8 cellular contexts compared by ENCODE assay signal in genomic region chr6:13328076-13328874, GRCh38. TPM values are rescaled to one million over a fixed set of nuclear protein-coding genes. Genes with fewer than 3 reads are reported as not detected.
DNase-seq lines count a peak whose midpoint lies in the region; ATAC-seq and TF ChIP-seq lines count a peak whose summit lies in the region.

Gene TBC1D7, minus strand, starts transcription at chr6:13328537. Its CDS starts 1,639 bp downstream, at chr6:13326898.

- H3K4me1 ChIP-seq in IMR-90 (ENCODE audit: control insufficient read depth, insufficient read depth, low read length) (no peaks in the 10 kb centered on the region; the same call in none of the 2 replicates), OCI-LY7 (ENCODE audit: insufficient read depth, low read length, poor library complexity, severe bottlenecking) (peaks cover 30% of the 10 kb centered on the region)

- peak within 1 kb of the TSS; percentile 92 for H3K4ac ChIP-seq in IMR-90 (ENCODE audit: low read depth, low read length)

- peak within 1 kb of the TSS; percentile 76 for H2AK9ac ChIP-seq in IMR-90 (replicated peaks; ENCODE audit: low read depth, low read length, poor library complexity)

- H4K20me1 ChIP-seq in IMR-90 (ENCODE audit: insufficient read depth, low read length): no peaks in the 10 kb centered on the region
- no peaks in the 10 kb centered on the region for H4K20me1 ChIP-seq in OCI-LY7 (ENCODE audit: insufficient read depth, low read length)

- peak within 1 kb of the TSS; percentile 90 for H4K91ac ChIP-seq in IMR-90 (ENCODE audit: insufficient read depth, low read depth, low read length)

- peak within 1 kb of the TSS; percentile 96 for H3K14ac ChIP-seq in IMR-90 (replicated peaks; ENCODE audit: low read depth, low read length)

- BruUV-seq in IMR-90 (replicated peaks; lab: Mats Ljungman, UMichigan): no TSS peak
- no TSS peak for BruUV-seq in OCI-LY7 (replicated peaks; lab: Mats Ljungman, UMichigan)

- H3K79me2 ChIP-seq in OCI-LY7 (ENCODE audit: insufficient read depth, low read depth, low read length): peaks cover 15% of the 10 kb centered on the region; the same call in 1 of the 2 replicates

- 0% methylated on average over 13 of the region's 63 CpGs; no CpG with 5 or more reads in 1 of the 2 experiments for WGBS in IMR-90 (ENCODE audit: extremely low coverage in 2 of 2, insufficient read length in 1 of 2), 2 experiments

- H3K9me3 ChIP-seq in IMR-90 (ENCODE audit: control insufficient read depth, insufficient read depth, low read length) (no peaks in the 10 kb centered on the region), OCI-LY7 (ENCODE audit: low read length) (no peaks in the 10 kb centered on the region)

- H2AFZ ChIP-seq in IMR-90 (replicated peaks; ENCODE audit: low read length, poor library complexity) (peak within 1 kb of the TSS; percentile 98), OCI-LY7 (ENCODE audit: low read length) (peak within 1 kb of the TSS; percentile 92)

- H4K8ac ChIP-seq in IMR-90 (ENCODE audit: low read depth in 2 of 2, low read length in 2 of 2): peak within 1 kb of the TSS; percentile 97 to 98

- no peak within 1 kb of the TSS for H2BK20ac ChIP-seq in IMR-90 (ENCODE audit: low read depth, low read length)

- intact Hi-C loops in IMR-90 (cut with micrococcal nuclease) (loop anchor here (1.0 kb wide), 2 partner anchors 25 to 133 kb away; no protein-coding TSS in a partner anchor), OCI-LY7 (cut with micrococcal nuclease; ENCODE audit: unreplicated experiment) (loop anchor here (1.0 to 5.0 kb wide), 4 partner anchors 33 to 484 kb away; partner anchors contain the start of gene MCUR1)

- H2BK120ac ChIP-seq in IMR-90 (ENCODE audit: low read depth, low read length): peak within 1 kb of the TSS; percentile 72

- peak within 1 kb of the TSS; percentile 48 for H2AK5ac ChIP-seq in IMR-90 (ENCODE audit: low read depth, low read length)

- H3K27ac ChIP-seq in IMR-90 (ENCODE audit: insufficient read depth, low read length) (peak within 1 kb of the TSS; percentile 82), OCI-LY7 (ENCODE audit: low read depth, low read length, poor library complexity, severe bottlenecking) (peak within 1 kb of the TSS; percentile 61), epithelial cell of prostate (peak within 1 kb of the TSS; percentile 91)

- peak within 1 kb of the TSS; percentile 91 for H3K9ac ChIP-seq in IMR-90 (ENCODE audit: low read depth, low read length)

- dilution Hi-C loops in IMR-90 (cut with HindIII; ENCODE audit: low sequenced_read_pairs, unreplicated experiment): no loop called here

- H3K9me2 ChIP-seq in OCI-LY7 (ENCODE audit: insufficient read depth, low read length): no peaks in the 10 kb centered on the region

- peak within 1 kb of the TSS; percentile 94 for H3K23ac ChIP-seq in IMR-90 (ENCODE audit: low read depth, low read length)

- DNase-seq in DMS114 treated with DMSO at 0.1 percent for 48 hours (lab: John Stamatoyannopoulos, UW; ENCODE audit: unreplicated experiment): peak; percentile 84
- DNase-seq in IMR-90: peak; percentile 88
- DNase-seq in OCI-LY7 (ENCODE audit: low spot score): peak; percentile 91
- peak; percentile 84 for DNase-seq in activated T-cell treated with anti-CD3 and anti-CD28 coated beads for 4 hours
- peak; percentile 43 for DNase-seq in epithelial cell of prostate (ENCODE audit: low read depth, low spot score)
- DNase-seq in mucosa of gallbladder (ENCODE audit: low spot score): peak; percentile 94
- peak; percentile 75 to 84 for DNase-seq in stimulated activated CD8-positive, alpha-beta memory T cell treated with anti-CD3 and anti-CD28 coated beads, Interleukin-4, amount 100 ng/mL, for 4 hours (ENCODE audit: low read depth in 2 of 2, low spot score in 1 of 2)

- in situ Hi-C loops in IMR-90 (cut with MboI; ENCODE audit: low sequenced_read_pairs): no loop called here

- peak within 1 kb of the TSS; percentile 87 for H3K4me3 ChIP-seq in IMR-90 (ENCODE audit: insufficient read depth, low read depth, low read length)
- peak within 1 kb of the TSS; percentile 89 for H3K4me3 ChIP-seq in OCI-LY7 (ENCODE audit: low read depth, low read length, poor library complexity, severe bottlenecking)

- H3K36me3 ChIP-seq in IMR-90 (ENCODE audit: control insufficient read depth, insufficient read depth, low read length): peaks cover 4% of the 10 kb centered on the region
- peaks cover 15% of the 10 kb centered on the region for H3K36me3 ChIP-seq in OCI-LY7 (ENCODE audit: insufficient read depth, low read length)

- TF ChIP-seq POLR2A in IMR-90 (IDR thresholded peaks at IDR 0.05; ENCODE audit: low read depth, low read length): peak; percentile 73

- no peaks in the 10 kb centered on the region for H3K27me3 ChIP-seq in IMR-90 (ENCODE audit: control insufficient read depth, insufficient read depth, low read length)

- H3K4me2 ChIP-seq in IMR-90 (ENCODE audit: low read depth, low read length) (peak within 1 kb of the TSS; percentile 92), OCI-LY7 (ENCODE audit: low read length) (peak within 1 kb of the TSS; percentile 98)

- CTCF ChIA-PET in IMR-90 (lab: Yijun Ruan, JAX) (interaction anchor here (0.6 to 1.6 kb wide), 5 partner anchors 14 to 417 kb away, joined by 3 to 7 read pairs (median 3); no protein-coding TSS in a partner anchor), OCI-LY7 (lab: Charles Lee; ENCODE audit: unreplicated experiment) (interaction anchor here (0.7 to 1.2 kb wide), 7 partner anchors 23 to 199 kb away, joined by 3 to 5 read pairs (median 4); no protein-coding TSS in a partner anchor)

- no peak; the same call in 1 of the 2 replicates for TF ChIP-seq CTCF in IMR-90 (conservative IDR thresholded peaks at IDR 0.05; ENCODE audit: low read depth, low read length)
- no peak for TF ChIP-seq CTCF in OCI-LY7 (conservative IDR thresholded peaks at IDR 0.05; ENCODE audit: low read length)

- peak within 1 kb of the TSS; percentile 78 for H2BK5ac ChIP-seq in IMR-90 (ENCODE audit: low read depth, low read length, poor library complexity, severe bottlenecking)

- peak within 1 kb of the TSS; percentile 18; the same call in 1 of the 2 replicates for H3K18ac ChIP-seq in IMR-90 (ENCODE audit: low read depth, low read length)

- POLR2A ChIA-PET in IMR-90 (lab: Charles Lee; ENCODE audit: unreplicated experiment) (interaction anchor here (0.5 to 1.2 kb wide), 3 partner anchors 25 to 287 kb away, joined by 3 to 5 read pairs (median 4); partner anchors contain the start of genes NOL7 and SIRT5), OCI-LY7 (lab: Charles Lee) (interaction anchor here (0.5 to 4.4 kb wide), 32 partner anchors 12 to 395 kb away, joined by 3 to 43 read pairs (median 4); partner anchors contain the start of genes NOL7 and SIRT5)

- H4K5ac ChIP-seq in IMR-90 (ENCODE audit: low read depth, low read length): peak within 1 kb of the TSS; percentile 96

- no peaks in the 10 kb centered on the region for H3K9me1 ChIP-seq in IMR-90 (ENCODE audit: insufficient read depth, low read length)

- H3K56ac ChIP-seq in IMR-90 (ENCODE audit: extremely low read depth, insufficient read depth, low read length): peak within 1 kb of the TSS; percentile 81

- H2BK15ac ChIP-seq in IMR-90 (ENCODE audit: low read depth, low read length): peak within 1 kb of the TSS; percentile 80; the same call in 1 of the 3 replicates

- no peak; the same call in 1 of the 2 replicates for TF ChIP-seq RAD21 in IMR-90 (IDR thresholded peaks at IDR 0.05; ENCODE audit: low read length)

- peak; percentile 93 for ATAC-seq in GM21528 (IDR thresholded peaks at IDR 0.05; ENCODE audit: low FRiP score, unreplicated experiment)
- ATAC-seq in IMR-90 (ENCODE audit: low read depth): peak; percentile 97

- H3K79me1 ChIP-seq in IMR-90 (ENCODE audit: low read depth in 1 of 2, low read length in 2 of 2): peaks cover 4 to 15% of the 10 kb centered on the region in 2 experiments

TF ChIP-seq in IMR-90, 13 proteins besides CTCF, POLR2A, EP300 and RAD21 (continues in another document):
- TF ChIP-seq NFE2L2 (IDR thresholded peaks at IDR 0.05; ENCODE audit: low read depth, low read length) (no peak), MAZ (IDR thresholded peaks at IDR 0.05; ENCODE audit: borderline replicate concordance, low read depth, low read length) (0 out of 2 replicates have a peak, but pooled peaks have one; percentile 12), BHLHE40 (IDR thresholded peaks at IDR 0.05; ENCODE audit: low read depth, low read length) (no peak), ELK1 (IDR thresholded peaks at IDR 0.05; ENCODE audit: borderline replicate concordance, low read depth, low read length) (no peak), MXI1 (IDR thresholded peaks at IDR 0.05; ENCODE audit: borderline replicate concordance, low read depth, low read length) (0 out of 2 replicates have a peak, but pooled peaks have one; percentile 43), CHD1 (IDR thresholded peaks at IDR 0.05; ENCODE audit: low read depth, low read length) (no peak), CEBPB (IDR thresholded peaks at IDR 0.05; ENCODE audit: low read depth, low read length) (no peak), RCOR1 (IDR thresholded peaks at IDR 0.05; ENCODE audit: insufficient replicate concordance, low read length) (no peak), FOS (IDR thresholded peaks at IDR 0.05; ENCODE audit: low read depth, low read length) (no peak), SMC3 (IDR thresholded peaks at IDR 0.05; ENCODE audit: low read depth, low read length) (no peak), MAFK (IDR thresholded peaks at IDR 0.05; ENCODE audit: low read depth, low read length) (no peak), RFX5 (IDR thresholded peaks at IDR 0.05; ENCODE audit: low read depth, low read length) (no peak)

RNA-seq across cellular contexts. Expression of gene TBC1D7, which starts in this region (rescaled TPM):
- total RNA-seq in IMR-90 (2012; rRNA removed): 14.3 and 16.4 TPM in 2 replicates
- 17.6 and 22.6 TPM in 2 replicates for polyA plus RNA-seq in IMR-90 (2012; rRNA removed)
- polyA plus RNA-seq in IMR-90 (2012; cell fraction: cytosol; rRNA removed): 9.8 and 23.1 TPM in 2 replicates
- 3.2 and 15.3 TPM in 2 replicates for polyA plus RNA-seq in IMR-90 (2012; cell fraction: nucleus; rRNA removed; ENCODE audit: low replicate concordance)
- 52.9 and 69.2 TPM in 2 replicates for total RNA-seq in OCI-LY7 (2014; rRNA removed; shearing (Covaris generic))
- 46.2 and 50.5 TPM in 2 replicates for total RNA-seq in OCI-LY7 (2022)
- 14.6 TPM for total RNA-seq in mucosa of gallbladder

Comparison
In these comparisons a context has a peak if more than half of its experiments do, and no peak if none do; other contexts are left out.
1. Peak in every context shown above with its lines: DNase-seq, ATAC-seq, H3K4me3 ChIP-seq and H3K27ac ChIP-seq.
2. DNase-seq: peak in every context shown above with its lines; median percentile 94 in mucosa of gallbladder; 91 in OCI-LY7; 88 in IMR-90; 84 in DMS114 treated with DMSO at 0.1 percent for 48 hours; 84 in activated T-cell treated with anti-CD3 and anti-CD28 coated beads for 4 hours; 80 in stimulated activated CD8-positive, alpha-beta memory T cell treated with anti-CD3 and anti-CD28 coated beads, Interleukin-4, amount 100 ng/mL, for 4 hours; 43 in epithelial cell of prostate.